Comparison of ENCODE assay signal across 1 cellular context in genomic region chr6:8087870-8088269, GRCh38.
TF ChIP-seq lines count a peak whose summit lies in the region.

No MANE protein-coding gene starts in this region.

TF ChIP-seq in HepG2, 621 proteins besides CTCF, POLR2A, EP300 and RAD21:
- TF ChIP-seq ZNF672 (CRISPR knock-in tag; IDR thresholded peaks at IDR 0.05) (no peak), ZNF629 (CRISPR knock-in tag; conservative IDR thresholded peaks at IDR 0.05) (peak; percentile 76)
